In genomic region chr2:70073493-70073892, GRCh38 we compare ENCODE assay signal across 17 cellular contexts. TPM values are rescaled to one million over a fixed set of nuclear protein-coding genes. Genes with fewer than 3 reads are reported as not detected.
DNase-seq lines count a peak whose midpoint lies in the region; ATAC-seq and TF ChIP-seq lines count a peak whose summit lies in the region.
"Had no signal": no experiment of that assay in that cellular context is flagged by ENCODE, and none has a peak within 500 bp of the region (broad histone marks: within the 10 kb centered on the region; RNA-seq: fewer than 3 reads in every experiment).

No MANE protein-coding gene starts in this region.

- H3K36me3 Mint-ChIP-seq in CD4-positive, alpha-beta T cell (ENCODE audit: low read depth), result peaks cover 49% of the 10 kb centered on the region
- peaks cover 17% of the 10 kb centered on the region for H3K36me3 Mint-ChIP-seq in neural progenitor cell

- ATAC-seq in CD4-positive, alpha-beta T cell (ENCODE audit: poor library complexity), result no peak

- no peaks in the 10 kb centered on the region for H3K27me3 Mint-ChIP-seq in CD4-positive, alpha-beta T cell
- no peaks in the 10 kb centered on the region for H3K27me3 Mint-ChIP-seq in neural progenitor cell (ENCODE audit: insufficient read depth, low read depth)
- H3K27me3 Mint-ChIP-seq: naive B cell had no signal

- peaks cover 58% of the 10 kb centered on the region for H3K4me1 Mint-ChIP-seq in CD4-positive, alpha-beta T cell (ENCODE audit: low read depth)
- H3K4me1 Mint-ChIP-seq in neural progenitor cell, result peaks cover 15% of the 10 kb centered on the region

- no peak overlapping the region for H3K27ac ChIP-seq in CD4-positive, alpha-beta T cell (ENCODE audit: low read depth, low read length)
- H3K27ac ChIP-seq in HEK293 (ENCODE audit: extremely low read depth, low read depth, low read length), result no peak overlapping the region
- peak overlapping the region; percentile 78 for H3K27ac ChIP-seq in cingulate gyrus (ENCODE audit: low read depth, low read length)
- no peak overlapping the region for H3K27ac ChIP-seq in neural progenitor cell
- H3K27ac ChIP-seq: WERI-Rb-1 had no signal

- H3K4me2 ChIP-seq in neural progenitor cell, result no peak overlapping the region

- H3K9me3 ChIP-seq in CD4-positive, alpha-beta T cell (ENCODE audit: control insufficient read depth, low read length), result no peaks in the 10 kb centered on the region
- H3K9me3 ChIP-seq in HEK293 (ENCODE audit: control insufficient read depth, insufficient read depth, low read depth, low read length) (no peaks in the 10 kb centered on the region), neural progenitor cell (ENCODE audit: low read depth) (no peaks in the 10 kb centered on the region)

- H3K36me3 ChIP-seq in HEK293 (ENCODE audit: control insufficient read depth in 2 of 2, insufficient read depth in 1 of 2, low read length in 2 of 2) (peaks cover 35 to 65% of the 10 kb centered on the region in 2 experiments), neural progenitor cell (no peaks in the 10 kb centered on the region)

- no peak overlapping the region for H3K4me3 ChIP-seq in HEK293 (ENCODE audit: low read depth, low read length)
- no peak overlapping the region for H3K4me3 ChIP-seq in neural progenitor cell

- no peak for DNase-seq in CD4-positive, alpha-beta T cell
- DNase-seq in neural progenitor cell (ENCODE audit: low spot score) (no peak), HT-29 (ENCODE audit: low spot score) (no peak), NCI-H510A treated with DMSO at 0.1 percent for 48 hours (lab: John Stamatoyannopoulos, UW) (no peak)
- DNase-seq in stimulated activated CD4-positive, alpha-beta T cell treated with anti-CD3 and anti-CD28 coated beads, Interleukin-2, amount 100 ng/mL, for 24 hours, result no peak
- DNase-seq: activated CD8-positive, alpha-beta memory T cell treated with anti-CD3 and anti-CD28 coated beads, Interleukin-2, amount 50 U/mL, for 4 hours; cerebellar nuclear complex; DMS 273 treated with DMSO at 0.1 percent for 48 hours; foreskin melanocyte; naive B cell; NCI-H1694; NCI-H345; stimulated activated CD4-positive, alpha-beta T cell treated with anti-CD3 and anti-CD28 coated beads, Interleukin-15, amount 100 ng/mL, for 24 hours; T-helper 1 cell; WERI-Rb-1 had no signal

- intact Hi-C loops in CD4-positive, alpha-beta T cell (cut with DNase I, micrococcal nuclease), result loop anchor here in 1 of 2 experiments (5.0 kb wide), 1 partner anchor 161 kb away; no protein-coding TSS in a partner anchor

- H3K4me1 ChIP-seq in HEK293 (ENCODE audit: control insufficient read depth, insufficient read depth, low read length) (no peaks in the 10 kb centered on the region), neural progenitor cell (no peaks in the 10 kb centered on the region)

- H3K9me3 Mint-ChIP-seq in CD4-positive, alpha-beta T cell, result no peaks in the 10 kb centered on the region
- no peaks in the 10 kb centered on the region for H3K9me3 Mint-ChIP-seq in neural progenitor cell
- H3K9me3 Mint-ChIP-seq: naive B cell had no signal

- no peaks in the 10 kb centered on the region for H3K27me3 ChIP-seq in CD4-positive, alpha-beta T cell (ENCODE audit: control insufficient read depth, insufficient read depth, low read length)
- no peaks in the 10 kb centered on the region for H3K27me3 ChIP-seq in neural progenitor cell

- H3K27ac Mint-ChIP-seq in CD4-positive, alpha-beta T cell, result peak overlapping the region; percentile 78
- H3K27ac Mint-ChIP-seq in neural progenitor cell, result peak overlapping the region; percentile 92

- no peaks in the 10 kb centered on the region for H3K79me2 ChIP-seq in neural progenitor cell (ENCODE audit: low read depth)

- H3K9ac ChIP-seq in neural progenitor cell, result no peak overlapping the region

- TF ChIP-seq CTCF in CD4-positive, alpha-beta T cell (IDR thresholded peaks at IDR 0.05), result no peak
- TF ChIP-seq CTCF in HEK293 (tag by site-specific recombination; IDR thresholded peaks at IDR 0.05) (no peak), neural progenitor cell (IDR thresholded peaks at IDR 0.05) (no peak)

- H3F3A ChIP-seq in neural progenitor cell (ENCODE audit: low read depth), result peaks cover 19% of the 10 kb centered on the region

- no peaks in the 10 kb centered on the region for H4K20me1 ChIP-seq in neural progenitor cell (ENCODE audit: low read depth)

- CTCF ChIA-PET in CD4-positive, alpha-beta T cell (lab: Charles Lee), result interaction anchor here (1.5 to 5.6 kb wide), 2 partner anchors 8 to 12 kb away, joined by 7 to 35 read pairs; no protein-coding TSS in a partner anchor
- CTCF ChIA-PET in HEK293 (lab: Yijun Ruan, JAX), result interaction anchor here (0.5 to 1.6 kb wide), 7 partner anchors 10 to 148 kb away, joined by 3 to 7 read pairs (median 4); no protein-coding TSS in a partner anchor

- no peak overlapping the region for H3K4me3 Mint-ChIP-seq in CD4-positive, alpha-beta T cell
- no peak overlapping the region for H3K4me3 Mint-ChIP-seq in neural progenitor cell

- POLR2A ChIA-PET in CD4-positive, alpha-beta T cell (lab: Charles Lee), result interaction anchor here (0.8 to 11.8 kb wide), 7 partner anchors 12 to 159 kb away, joined by 3 to 235 read pairs (median 9); partner anchors contain the start of genes C2orf42, MXD1 and PCBP1
- POLR2A ChIA-PET in HEK293 (lab: Yijun Ruan, JAX), result interaction anchor here (1.1 kb wide), 1 partner anchor 15 kb away, joined by 3 read pairs; no protein-coding TSS in a partner anchor

- no peak overlapping the region for H2AFZ ChIP-seq in neural progenitor cell (replicated peaks)

TF ChIP-seq in HEK293, 187 proteins besides CTCF, POLR2A, EP300 and RAD21:
- peak; percentile 74; the same call in 1 of the 2 replicates for TF ChIP-seq PRDM1 (tag by site-specific recombination; IDR thresholded peaks at IDR 0.05)
- no peak for TF ChIP-seq ZNF658 (tag by site-specific recombination; IDR thresholded peaks at IDR 0.05)
- TF ChIP-seq ZNF2 (tag by site-specific recombination; IDR thresholded peaks at IDR 0.05), result no peak
- TF ChIP-seq ZNF501 (tag by site-specific recombination; IDR thresholded peaks at IDR 0.05), result no peak
- TF ChIP-seq ZNF692 (tag by site-specific recombination; IDR thresholded peaks at IDR 0.05), result no peak
- no peak for TF ChIP-seq ELK4 (IDR thresholded peaks at IDR 0.05; ENCODE audit: borderline replicate concordance, low read depth, low read length)
- TF ChIP-seq ZBTB17 (tag by site-specific recombination; IDR thresholded peaks at IDR 0.05), result peak; percentile 86

RNA-seq across cellular contexts. Expression of gene PCBP1, which starts 13.8 kb away (rescaled TPM):
- 100 to 1,000 TPM; 228 to 233 TPM for total RNA-seq in CD4-positive, alpha-beta T cell
- 62.0 and 82.0 TPM in 2 replicates for total RNA-seq in neural progenitor cell (ENCODE audit: low replicate concordance)
- 47.6 and 52.6 TPM in 2 replicates for total RNA-seq in HT-29 (2014; rRNA removed; shearing (Covaris generic))
